ENCODE assay signal across 28 cellular contexts in the genomic region with DNA sequence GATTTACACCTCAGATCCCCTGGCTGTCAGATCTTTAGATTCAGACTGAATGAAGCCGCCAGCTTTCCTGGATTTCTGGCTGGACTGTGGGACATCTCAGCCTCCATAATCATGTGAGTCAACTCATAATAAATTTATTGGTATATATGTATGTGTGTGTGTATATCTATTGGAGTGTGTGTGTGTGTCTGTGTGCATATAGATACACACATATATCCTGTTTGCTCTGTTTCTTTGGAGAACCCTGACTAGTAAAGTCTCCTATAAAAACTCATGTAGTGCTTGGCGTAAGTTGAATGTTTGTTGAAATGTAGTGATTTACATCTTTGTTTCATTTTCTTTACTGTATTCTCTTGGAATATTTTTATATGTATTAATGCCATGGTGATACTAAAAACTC.
"Had no signal": no experiment of that assay in that cellular context is flagged by ENCODE, and none has a peak within 500 bp of the region (broad histone marks: within the 10 kb centered on the region; RNA-seq: fewer than 3 reads in every experiment).

No MANE protein-coding gene starts in this region.

- H3K27ac ChIP-seq: stomach, suprapubic skin, testis, thoracic aorta, thyroid gland, tibial artery, tibial nerve, transverse colon, upper lobe of left lung, upper lobe of right lung, uterus, vagina had no signal

- ATAC-seq: stimulated activated effector memory CD8-positive, alpha-beta T cell treated with anti-CD3 and anti-CD28 coated beads, Interleukin-12 subunit alpha, Interleukin-12 subunit beta, amount 100 ng/mL, for 72 hours; stimulated activated memory B cell treated with anti-CD40 and anti-IgM and Interleukin-4, amounts not matched to agents 10 μg/mL and 1 μg/mL and 100 μg/mL, for 72 hours; stimulated activated naive B cell treated with anti-CD40 and anti-IgM and Interleukin-4, amounts not matched to agents 10 μg/mL and 1 μg/mL and 100 μg/mL, for 72 hours; stimulated activated naive CD8-positive, alpha-beta T cell treated with anti-CD3 and anti-CD28 coated beads, Interleukin-15, amount 100 ng/mL, for 72 hours; stimulated activated naive CD8-positive, alpha-beta T cell treated with anti-CD3 and anti-CD28 coated beads, Interleukin-15, Interleukin-2, amounts not matched to agents 100 U/mL and 50 U/mL, for 24 hours; upper lobe of right lung had no signal

- H3K36me3 ChIP-seq: stomach, suprapubic skin, thoracic aorta, thyroid gland, tibial artery, tibial nerve, transverse colon, upper lobe of left lung, upper lobe of right lung, uterus, vagina had no signal

- H3K27ac Mint-ChIP-seq: stimulated activated effector memory CD8-positive, alpha-beta T cell treated with anti-CD3 and anti-CD28 coated beads, Interleukin-12 subunit alpha, Interleukin-12 subunit beta, amount 100 ng/mL, for 72 hours; stimulated activated memory B cell treated with anti-CD40 and anti-IgM and Interleukin-4, amounts not matched to agents 10 μg/mL and 1 μg/mL and 100 μg/mL, for 72 hours; stimulated activated naive B cell treated with anti-CD40 and anti-IgM and Interleukin-4, amounts not matched to agents 10 μg/mL and 1 μg/mL and 100 μg/mL, for 72 hours; stimulated activated naive CD8-positive, alpha-beta T cell treated with anti-CD3 and anti-CD28 coated beads, Interleukin-15, amount 100 ng/mL, for 72 hours; stimulated activated naive CD8-positive, alpha-beta T cell treated with anti-CD3 and anti-CD28 coated beads, Interleukin-15, Interleukin-2, amounts not matched to agents 100 ng/mL and 50 ng/mL, for 24 hours; type B pancreatic cell had no signal

- DNase-seq: stimulated activated CD4-positive, alpha-beta T cell treated with anti-CD3 and anti-CD28 coated beads, Interleukin-2, amount 100 ng/mL, for 48 hours; stimulated activated CD4-positive, alpha-beta T cell treated with anti-CD3 and anti-CD28 coated beads, Interleukin-4, amount 100 ng/mL, for 1 hour; stimulated activated CD4-positive, alpha-beta T cell treated with anti-CD3 and anti-CD28 coated beads, Interleukin-4, amount 100 ng/mL, for 24 hours; stimulated activated CD4-positive, alpha-beta T cell treated with anti-CD3 and anti-CD28 coated beads, Interleukin-4, amount 100 ng/mL, for 4 hours; stimulated activated CD8-positive, alpha-beta memory T cell treated with anti-CD3 and anti-CD28 coated beads, Interleukin-4, amount 100 ng/mL, for 48 hours; stimulated activated naive B cell treated with anti-CD40 and anti-IgM and Interleukin-4, amounts not matched to agents 10 μg/mL and 1 μg/mL and 100 μg/mL, for 72 hours; stimulated activated naive CD4-positive, alpha-beta T cell; stimulated activated naive CD4-positive, alpha-beta T cell treated with Interleukin-2 at 50 U/mL for 16 hours; stimulated activated naive CD8-positive, alpha-beta T cell treated with anti-CD3 and anti-CD28 coated beads, Interleukin-15, amount 100 ng/mL, for 72 hours; stimulated activated naive CD8-positive, alpha-beta T cell treated with anti-CD3 and anti-CD28 coated beads, Interleukin-15, Interleukin-2, amounts not matched to agents 100 U/mL and 50 U/mL, for 24 hours; stomach; substantia nigra; testis; thyroid gland; tibial artery; transverse colon; trophoblast cell; upper lobe of left lung; upper lobe of right lung; uterus had no signal

- H3K9me3 ChIP-seq: stomach, testis, thoracic aorta, thyroid gland, tibial artery, tibial nerve, transverse colon, upper lobe of left lung, upper lobe of right lung, uterus, vagina had no signal

- H3K4me1 Mint-ChIP-seq: stimulated activated effector memory CD8-positive, alpha-beta T cell treated with anti-CD3 and anti-CD28 coated beads, Interleukin-12 subunit alpha, Interleukin-12 subunit beta, amount 100 ng/mL, for 72 hours; stimulated activated memory B cell treated with anti-CD40 and anti-IgM and Interleukin-4, amounts not matched to agents 10 μg/mL and 1 μg/mL and 100 μg/mL, for 72 hours; stimulated activated naive B cell treated with anti-CD40 and anti-IgM and Interleukin-4, amounts not matched to agents 10 μg/mL and 1 μg/mL and 100 μg/mL, for 72 hours; stimulated activated naive CD8-positive, alpha-beta T cell treated with anti-CD3 and anti-CD28 coated beads, Interleukin-15, amount 100 ng/mL, for 72 hours had no signal

- H3K4me3 ChIP-seq: stomach, suprapubic skin, testis, thoracic aorta, thyroid gland, tibial artery, tibial nerve, transverse colon, upper lobe of left lung, upper lobe of right lung, uterus, vagina had no signal

- H3K36me3 Mint-ChIP-seq: stimulated activated effector memory CD8-positive, alpha-beta T cell treated with anti-CD3 and anti-CD28 coated beads, Interleukin-12 subunit alpha, Interleukin-12 subunit beta, amount 100 ng/mL, for 72 hours; stimulated activated memory B cell treated with anti-CD40 and anti-IgM and Interleukin-4, amounts not matched to agents 10 μg/mL and 1 μg/mL and 100 μg/mL, for 72 hours; stimulated activated naive B cell treated with anti-CD40 and anti-IgM and Interleukin-4, amounts not matched to agents 10 μg/mL and 1 μg/mL and 100 μg/mL, for 72 hours; type B pancreatic cell had no signal

- H3K9me3 Mint-ChIP-seq: stimulated activated effector memory CD8-positive, alpha-beta T cell treated with anti-CD3 and anti-CD28 coated beads, Interleukin-12 subunit alpha, Interleukin-12 subunit beta, amount 100 ng/mL, for 72 hours; stimulated activated naive CD8-positive, alpha-beta T cell treated with anti-CD3 and anti-CD28 coated beads, Interleukin-15, Interleukin-2, amounts not matched to agents 100 ng/mL and 50 ng/mL, for 24 hours had no signal

- H3K4me1 ChIP-seq: stomach, suprapubic skin, testis, thyroid gland, tibial nerve, transverse colon, upper lobe of left lung, upper lobe of right lung, uterus, vagina had no signal

- H3K27me3 ChIP-seq: stomach, suprapubic skin, testis, thyroid gland, tibial artery, tibial nerve, transverse colon, upper lobe of left lung, upper lobe of right lung, uterus, vagina had no signal

- H3K4me3 Mint-ChIP-seq: stimulated activated effector memory CD8-positive, alpha-beta T cell treated with anti-CD3 and anti-CD28 coated beads, Interleukin-12 subunit alpha, Interleukin-12 subunit beta, amount 100 ng/mL, for 72 hours; stimulated activated memory B cell treated with anti-CD40 and anti-IgM and Interleukin-4, amounts not matched to agents 10 μg/mL and 1 μg/mL and 100 μg/mL, for 72 hours; stimulated activated naive B cell treated with anti-CD40 and anti-IgM and Interleukin-4, amounts not matched to agents 10 μg/mL and 1 μg/mL and 100 μg/mL, for 72 hours; stimulated activated naive CD8-positive, alpha-beta T cell treated with anti-CD3 and anti-CD28 coated beads, Interleukin-15, amount 100 ng/mL, for 72 hours; stimulated activated naive CD8-positive, alpha-beta T cell treated with anti-CD3 and anti-CD28 coated beads, Interleukin-15, Interleukin-2, amounts not matched to agents 100 ng/mL and 50 ng/mL, for 24 hours; type B pancreatic cell had no signal

- H3K27me3 Mint-ChIP-seq: stimulated activated naive B cell treated with anti-CD40 and anti-IgM and Interleukin-4, amounts not matched to agents 10 μg/mL and 1 μg/mL and 100 μg/mL, for 72 hours; stimulated activated naive CD8-positive, alpha-beta T cell treated with anti-CD3 and anti-CD28 coated beads, Interleukin-15, amount 100 ng/mL, for 72 hours; stimulated activated naive CD8-positive, alpha-beta T cell treated with anti-CD3 and anti-CD28 coated beads, Interleukin-15, Interleukin-2, amounts not matched to agents 100 ng/mL and 50 ng/mL, for 24 hours; type B pancreatic cell had no signal
